In the genomic region with DNA sequence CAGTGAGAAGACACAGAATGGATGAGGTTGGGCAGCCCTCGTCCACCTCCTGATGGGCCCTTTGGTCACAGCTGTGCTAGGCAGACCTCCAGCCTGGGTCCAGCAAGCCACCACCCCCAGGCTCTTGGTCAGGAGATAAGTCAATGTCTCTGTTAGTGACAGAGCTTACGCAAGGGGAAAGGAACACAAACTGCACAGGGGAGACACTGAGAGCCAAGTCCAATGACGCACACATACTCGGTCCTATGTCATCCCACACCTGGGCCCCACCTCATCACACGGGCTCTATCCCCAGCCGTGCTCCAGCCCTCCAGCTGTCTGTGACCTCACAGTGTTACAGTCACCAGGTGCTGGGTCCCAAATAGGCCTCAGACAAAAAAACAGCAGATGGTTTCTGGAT, we compare ENCODE assay signal across 19 cellular contexts. TPM values are rescaled to one million over a fixed set of nuclear protein-coding genes. Genes with fewer than 3 reads are reported as not detected.
DNase-seq lines count a peak whose midpoint lies in the region; ATAC-seq and TF ChIP-seq lines count a peak whose summit lies in the region.
"Had no signal": no experiment of that assay in that cellular context is flagged by ENCODE, and none has a peak within 500 bp of the region (broad histone marks: within the 10 kb centered on the region; RNA-seq: fewer than 3 reads in every experiment).

No MANE protein-coding gene starts in this region.

- H3K27me3 ChIP-seq in IMR-90 (ENCODE audit: control insufficient read depth, insufficient read depth, low read length) = no peaks in the 10 kb centered on the region
- no peaks in the 10 kb centered on the region for H3K27me3 ChIP-seq in neuronal stem cell (ENCODE audit: control insufficient read depth in 3 of 3, insufficient read depth in 3 of 3, low read depth in 1 of 3, low read length in 3 of 3)
- no peaks in the 10 kb centered on the region for H3K27me3 ChIP-seq in GM23248 (replicated peaks; ENCODE audit: insufficient read depth)

- in situ Hi-C loops in IMR-90 (cut with MboI; ENCODE audit: low sequenced_read_pairs) (no loop called here), GM23248 (cut with MboI) (no loop called here)

- H4K20me1 ChIP-seq in IMR-90 (ENCODE audit: insufficient read depth, low read length) (peaks cover 8% of the 10 kb centered on the region), GM23248 (ENCODE audit: insufficient read depth) (no peaks in the 10 kb centered on the region)

- H2BK15ac ChIP-seq in IMR-90 (ENCODE audit: low read depth, low read length) = no peak overlapping the region
- no peak overlapping the region for H2BK15ac ChIP-seq in neuronal stem cell (ENCODE audit: low read length)

- H3K56ac ChIP-seq in IMR-90 (ENCODE audit: extremely low read depth, insufficient read depth, low read length) = no peak overlapping the region

- H2AK9ac ChIP-seq in IMR-90 (replicated peaks; ENCODE audit: low read depth, low read length, poor library complexity) = peak overlapping the region; percentile 42

- no peak for TF ChIP-seq RAD21 in IMR-90 (IDR thresholded peaks at IDR 0.05; ENCODE audit: low read length)

- H3K36me3 ChIP-seq in IMR-90 (ENCODE audit: control insufficient read depth, insufficient read depth, low read length) (peaks cover 7% of the 10 kb centered on the region; the same call in 1 of the 2 replicates), neuronal stem cell (replicated peaks in 1 of 2; ENCODE audit: control insufficient read depth in 2 of 2, insufficient read depth in 2 of 2, low read length in 2 of 2) (peaks cover 0 to 7% of the 10 kb centered on the region in 2 donors), GM23248 (ENCODE audit: low read depth) (no peaks in the 10 kb centered on the region)

- CTCF ChIA-PET in IMR-90 (lab: Yijun Ruan, JAX) = no interaction called here
- CTCF ChIA-PET in activated CD8-positive, alpha-beta T cell treated with anti-CD3 and anti-CD28 coated beads, Interleukin-2, amount 10 ng/mL, durations not matched to agents 7 days and 5 days (lab: Charles Lee) = no interaction called here

- no peaks in the 10 kb centered on the region for H3K9me3 Mint-ChIP-seq in chondrocyte (ENCODE audit: low read depth)
- H3K9me3 Mint-ChIP-seq in activated CD8-positive, alpha-beta T cell treated with anti-CD3 and anti-CD28 coated beads, Interleukin-2, amount 10 ng/mL, durations not matched to agents 7 days and 5 days (ENCODE audit: insufficient read depth) = no peaks in the 10 kb centered on the region
- H3K9me3 Mint-ChIP-seq: CD4-positive, CD25-positive, alpha-beta regulatory T cell had no signal

- BruUV-seq in IMR-90 (replicated peaks; lab: Mats Ljungman, UMichigan) = no TSS peak

- H2AFZ ChIP-seq in IMR-90 (replicated peaks; ENCODE audit: low read length, poor library complexity) = peak overlapping the region; percentile 21
- no peak overlapping the region for H2AFZ ChIP-seq in neuronal stem cell (ENCODE audit: low read length)
- H2AFZ ChIP-seq in GM23248 = no peak overlapping the region

- TF ChIP-seq POLR2A in IMR-90 (IDR thresholded peaks at IDR 0.05; ENCODE audit: low read depth, low read length) = no peak

- H3K9ac ChIP-seq in IMR-90 (ENCODE audit: low read depth, low read length) = no peak overlapping the region
- no peak overlapping the region for H3K9ac ChIP-seq in neuronal stem cell (ENCODE audit: low read depth, low read length, poor library complexity)
- H3K9ac ChIP-seq in GM23248 = no peak overlapping the region

- no peak overlapping the region for H4K8ac ChIP-seq in IMR-90 (ENCODE audit: low read depth in 2 of 2, low read length in 2 of 2)
- H4K8ac ChIP-seq in neuronal stem cell (ENCODE audit: low read depth, low read length) = no peak overlapping the region

- no peak for TF ChIP-seq CTCF in IMR-90 (conservative IDR thresholded peaks at IDR 0.05; ENCODE audit: low read depth, low read length)
- no peak for TF ChIP-seq CTCF in chondrocyte (IDR thresholded peaks at IDR 0.05)

- H3K23ac ChIP-seq in IMR-90 (ENCODE audit: low read depth, low read length) (no peak overlapping the region), neuronal stem cell (ENCODE audit: low read depth, low read length, poor library complexity) (no peak overlapping the region)

- no peaks in the 10 kb centered on the region for H3K4me1 Mint-ChIP-seq in chondrocyte (ENCODE audit: low read depth)
- H3K4me1 Mint-ChIP-seq in activated CD8-positive, alpha-beta T cell treated with anti-CD3 and anti-CD28 coated beads, Interleukin-2, amount 10 ng/mL, durations not matched to agents 7 days and 5 days (ENCODE audit: low read depth) = peaks cover 7% of the 10 kb centered on the region
- H3K4me1 Mint-ChIP-seq: B cell had no signal

- H3K9me3 ChIP-seq in IMR-90 (ENCODE audit: control insufficient read depth, insufficient read depth, low read length) (no peaks in the 10 kb centered on the region), neuronal stem cell (replicated peaks in 1 of 2; ENCODE audit: control insufficient read depth in 2 of 2, insufficient read depth in 1 of 2, low read depth in 1 of 2, low read length in 2 of 2) (no peaks in the 10 kb centered on the region), GM23248 (ENCODE audit: low read depth) (no peaks in the 10 kb centered on the region)

- intact Hi-C loops in IMR-90 (cut with micrococcal nuclease) = no loop called here

- no peak overlapping the region for H2BK5ac ChIP-seq in IMR-90 (ENCODE audit: low read depth, low read length, poor library complexity, severe bottlenecking)
- no peak overlapping the region for H2BK5ac ChIP-seq in neuronal stem cell (ENCODE audit: low read length)

- no peaks in the 10 kb centered on the region for H3K27me3 Mint-ChIP-seq in chondrocyte (ENCODE audit: low read depth)
- H3K27me3 Mint-ChIP-seq in activated CD8-positive, alpha-beta T cell treated with anti-CD3 and anti-CD28 coated beads, Interleukin-2, amount 10 ng/mL, durations not matched to agents 7 days and 5 days (ENCODE audit: low read depth) = no peaks in the 10 kb centered on the region
- H3K27me3 Mint-ChIP-seq: B cell; CD4-positive, CD25-positive, alpha-beta regulatory T cell had no signal

- ATAC-seq in IMR-90 (ENCODE audit: low read depth) = no peak
- no peak for ATAC-seq in activated CD8-positive, alpha-beta T cell treated with anti-CD3 and anti-CD28 coated beads, Interleukin-2, amount 10 ng/mL, durations not matched to agents 7 days and 5 days
- ATAC-seq: PC-3 had no signal

- no peaks in the 10 kb centered on the region for H3F3A ChIP-seq in GM23248 (ENCODE audit: insufficient read depth)

- WGBS in IMR-90 (ENCODE audit: extremely low coverage in 2 of 2, insufficient read length in 1 of 2), 2 experiments = no CpG with 5 or more reads among the region's 6 CpGs
- no CpG with 5 or more reads among the region's 6 CpGs for WGBS in neuronal stem cell (ENCODE audit: extremely low coverage in 2 of 2, insufficient read length in 2 of 2, insufficient replicate concordance in 1 of 2), 2 donors
- WGBS in GM23248 (ENCODE audit: low coverage in 1 of 2, low lambda C conversion rate in 2 of 2, missing lambda C conversion rate in 2 of 2), 2 experiments = 90 to 94% methylated on average over 6 of the region's 6 CpGs

- peaks cover 14% of the 10 kb centered on the region; the same call in 1 of the 2 replicates for H3K9me1 ChIP-seq in IMR-90 (ENCODE audit: insufficient read depth, low read length)

- H3K27ac Mint-ChIP-seq in chondrocyte (ENCODE audit: unreplicated experiment) = no peak overlapping the region
- H3K27ac Mint-ChIP-seq in activated CD8-positive, alpha-beta T cell treated with anti-CD3 and anti-CD28 coated beads, Interleukin-2, amount 10 ng/mL, durations not matched to agents 7 days and 5 days = no peak overlapping the region
- H3K27ac Mint-ChIP-seq: B cell had no signal

- no peak overlapping the region for H2AK5ac ChIP-seq in IMR-90 (ENCODE audit: low read depth, low read length)
- H2AK5ac ChIP-seq in neuronal stem cell (ENCODE audit: low read depth, low read length) = peak overlapping the region; percentile 14

- dilution Hi-C loops in IMR-90 (cut with HindIII; ENCODE audit: low sequenced_read_pairs, unreplicated experiment) = no loop called here

- POLR2A ChIA-PET in IMR-90 (lab: Charles Lee; ENCODE audit: unreplicated experiment) = no interaction called here
- POLR2A ChIA-PET in activated CD8-positive, alpha-beta T cell treated with anti-CD3 and anti-CD28 coated beads, Interleukin-2, amount 10 ng/mL, durations not matched to agents 7 days and 5 days (lab: Charles Lee) = no interaction called here

- H3K4me3 Mint-ChIP-seq in chondrocyte (ENCODE audit: unreplicated experiment) = no peak overlapping the region
- H3K4me3 Mint-ChIP-seq in activated CD8-positive, alpha-beta T cell treated with anti-CD3 and anti-CD28 coated beads, Interleukin-2, amount 10 ng/mL, durations not matched to agents 7 days and 5 days = no peak overlapping the region
- H3K4me3 Mint-ChIP-seq: B cell; CD4-positive, CD25-positive, alpha-beta regulatory T cell had no signal

- peaks cover 3% of the 10 kb centered on the region for H3K36me3 Mint-ChIP-seq in chondrocyte (ENCODE audit: low read depth)
- H3K36me3 Mint-ChIP-seq in activated CD8-positive, alpha-beta T cell treated with anti-CD3 and anti-CD28 coated beads, Interleukin-2, amount 10 ng/mL, durations not matched to agents 7 days and 5 days (ENCODE audit: low read depth) = no peaks in the 10 kb centered on the region

- H3K4me3 ChIP-seq in IMR-90 (ENCODE audit: insufficient read depth, low read depth, low read length) (no peak overlapping the region), neuronal stem cell (ENCODE audit: low read length in 2 of 2) (no peak overlapping the region), GM23248 (no peak overlapping the region)

- no peak for DNase-seq in IMR-90
- peak; percentile 70 for DNase-seq in NCI-H2171 (lab: John Stamatoyannopoulos, UW)
- DNase-seq in chondrocyte (ENCODE audit: low spot score) = peak; percentile 73
- no peak for DNase-seq in neuronal stem cell (ENCODE audit: low spot score)
- DNase-seq in GM23248 = no peak
- DNase-seq in activated CD4-positive, alpha-beta T cell treated with anti-CD3 and anti-CD28 coated beads, Interleukin-2, amount 50 U/mL, for 48 hours = no peak
- no peak for DNase-seq in activated CD8-positive, alpha-beta T cell treated with anti-CD3 and anti-CD28 coated beads, Interleukin-2, amount 10 ng/mL, durations not matched to agents 7 days and 5 days
- no peak for DNase-seq in NCI-H748 (lab: John Stamatoyannopoulos, UW; ENCODE audit: unreplicated experiment)
- DNase-seq: Calu3; CD4-positive, CD25-positive, alpha-beta regulatory T cell; DMS79 treated with DMSO at 0.1 percent for 48 hours; HCEC 1CT; NCI-H1105 treated with DMSO at 0.1 percent for 48 hours; NCI-H187 treated with DMSO at 0.1 percent for 48 hours; NCI-H446; NCI-H748 treated with DMSO at 0.1 percent for 48 hours; PC-3 had no signal

- H3K79me1 ChIP-seq in IMR-90 (ENCODE audit: low read depth in 1 of 2, low read length in 2 of 2) (peaks cover 6 to 16% of the 10 kb centered on the region in 2 experiments; a peak in 3 of 4 replicates), neuronal stem cell (ENCODE audit: low read depth, low read length) (peaks cover 6% of the 10 kb centered on the region)

- H3K4me1 ChIP-seq in IMR-90 (ENCODE audit: control insufficient read depth, insufficient read depth, low read length) = no peaks in the 10 kb centered on the region
- peaks cover 15 to 17% of the 10 kb centered on the region in 2 donors for H3K4me1 ChIP-seq in neuronal stem cell (ENCODE audit: control insufficient read depth in 2 of 2, insufficient read depth in 1 of 2, low read depth in 1 of 2, low read length in 2 of 2)
- no peaks in the 10 kb centered on the region for H3K4me1 ChIP-seq in GM23248 (ENCODE audit: insufficient read depth)

- H3K79me2 ChIP-seq in GM23248 (ENCODE audit: insufficient read depth) = no peaks in the 10 kb centered on the region

- H3K4ac ChIP-seq in IMR-90 (ENCODE audit: low read depth, low read length) (no peak overlapping the region), neuronal stem cell (ENCODE audit: low read length) (no peak overlapping the region)

- H3K18ac ChIP-seq in IMR-90 (ENCODE audit: low read depth, low read length) (no peak overlapping the region), neuronal stem cell (ENCODE audit: low read length) (no peak overlapping the region)

- no peak overlapping the region for H4K5ac ChIP-seq in IMR-90 (ENCODE audit: low read depth, low read length)

- H2BK120ac ChIP-seq in IMR-90 (ENCODE audit: low read depth, low read length) (no peak overlapping the region), neuronal stem cell (ENCODE audit: low read depth, low read length) (no peak overlapping the region)

- no peak overlapping the region for H4K91ac ChIP-seq in IMR-90 (ENCODE audit: insufficient read depth, low read depth, low read length)
- no peak overlapping the region for H4K91ac ChIP-seq in neuronal stem cell (ENCODE audit: low read depth, low read length, poor library complexity)

- no peak overlapping the region for H3K4me2 ChIP-seq in IMR-90 (ENCODE audit: low read depth, low read length)
- no peak overlapping the region for H3K4me2 ChIP-seq in neuronal stem cell (ENCODE audit: insufficient read depth, low read length, poor library complexity, severe bottlenecking)
- no peak overlapping the region for H3K4me2 ChIP-seq in GM23248 (ENCODE audit: unreplicated experiment)

- no peak overlapping the region for H2BK12ac ChIP-seq in neuronal stem cell (ENCODE audit: low read length)

- H3K9me2 ChIP-seq in GM23248 (ENCODE audit: insufficient read depth) = no peaks in the 10 kb centered on the region

- no peak overlapping the region for H2BK20ac ChIP-seq in IMR-90 (ENCODE audit: low read depth, low read length)

- H3K27ac ChIP-seq in IMR-90 (ENCODE audit: insufficient read depth, low read length) (no peak overlapping the region), neuronal stem cell (replicated peaks; ENCODE audit: low read length) (no peak overlapping the region), GM23248 (no peak overlapping the region)
- H3K27ac ChIP-seq: RWPE1 had no signal

- H3K14ac ChIP-seq in IMR-90 (replicated peaks; ENCODE audit: low read depth, low read length) = no peak overlapping the region
- H3K14ac ChIP-seq in neuronal stem cell (ENCODE audit: low read length) = no peak overlapping the region

RNA-seq across cellular contexts. Expression of a gene that starts 19.6 kb away (rescaled TPM):
- 36.7 and 41.1 TPM in 2 replicates for total RNA-seq in IMR-90 (2012; rRNA removed)
- polyA plus RNA-seq in IMR-90 (2012; rRNA removed) = 88.4 and 94.4 TPM in 2 replicates
- polyA plus RNA-seq in IMR-90 (2012; cell fraction: cytosol; rRNA removed) = 129 and 204 TPM in 2 replicates
- 37.0 and 72.0 TPM in 2 replicates for polyA plus RNA-seq in IMR-90 (2012; cell fraction: nucleus; rRNA removed; ENCODE audit: low replicate concordance)
- total RNA-seq in chondrocyte = 55.6 to 68.7 TPM (median 62.0 TPM) in 3 replicates
- polyA plus RNA-seq in neuronal stem cell (2013, experiment 1 of 2) = 35.9 TPM
- polyA plus RNA-seq in neuronal stem cell (2013, experiment 2 of 2) = 36.4 TPM
- total RNA-seq in GM23248 (2014; rRNA removed; shearing (Covaris generic)) = 45.4 and 54.8 TPM in 2 replicates
- 86.5 and 92.3 TPM in 2 replicates for polyA plus RNA-seq in GM23248 (2016; fragmentation: Nextera tagmentation; extraction: Ambion mirVana)
- 10 to 100 TPM; 27.9 to 30.5 TPM for total RNA-seq in activated CD8-positive, alpha-beta T cell treated with anti-CD3 and anti-CD28 coated beads, Interleukin-2, amount 10 ng/mL, durations not matched to agents 7 days and 5 days

Comparison
In these comparisons a context has a peak if more than half of its experiments do, and no peak if none do; other contexts are left out.
1. DNase-seq: peak in NCI-H2171 (single experiment) and chondrocyte (single experiment); none in IMR-90 (single experiment), neuronal stem cell (single experiment), GM23248 (single experiment), activated CD4-positive, alpha-beta T cell treated with anti-CD3 and anti-CD28 coated beads, Interleukin-2, amount 50 U/mL, for 48 hours (0 of 2), activated CD8-positive, alpha-beta T cell treated with anti-CD3 and anti-CD28 coated beads, Interleukin-2, amount 10 ng/mL, durations not matched to agents 7 days and 5 days (single experiment) and NCI-H748 (single experiment).